ENCODE assay signal across 13 cellular contexts in genomic region chr2:144248350-144249034, GRCh38.
A peak's percentile ranks its signal among the peaks of the same experiment; 100 is the strongest.
DNase-seq lines count a peak whose midpoint lies in the region; ATAC-seq and TF ChIP-seq lines count a peak whose summit lies in the region.
"Had no signal": no experiment of that assay in that cellular context is flagged by ENCODE, and none has a peak within 500 bp of the region (broad histone marks: within the 10 kb centered on the region; RNA-seq: fewer than 3 reads in every experiment).

No MANE protein-coding gene starts in this region.

- H3K27me3 ChIP-seq in CD8-positive, alpha-beta memory T cell (ENCODE audit: insufficient read depth, low read length, poor library complexity, severe bottlenecking) = no peaks in the 10 kb centered on the region
- no peaks in the 10 kb centered on the region for H3K27me3 ChIP-seq in GM23338 (ENCODE audit: insufficient read depth)
- H3K27me3 ChIP-seq: MG63 had no signal

- peaks cover 9 to 19% (median 13%) of the 10 kb centered on the region in 5 donors for H3K9me3 Mint-ChIP-seq in CD8-positive, alpha-beta memory T cell
- peaks cover 9% of the 10 kb centered on the region for H3K9me3 Mint-ChIP-seq in activated T-helper 17 cell treated with anti-CD3 and anti-CD28 coated beads, Interleukin-2, amount 50 U/mL, for 72 hours
- peaks cover 21% of the 10 kb centered on the region for H3K9me3 Mint-ChIP-seq in GM23338

- H3K9me2 ChIP-seq in GM23338 (ENCODE audit: insufficient read depth) = no peaks in the 10 kb centered on the region

- H3K27me3 Mint-ChIP-seq in CD8-positive, alpha-beta memory T cell = no peaks in the 10 kb centered on the region
- H3K27me3 Mint-ChIP-seq in activated T-helper 17 cell treated with anti-CD3 and anti-CD28 coated beads, Interleukin-2, amount 50 U/mL, for 72 hours = no peaks in the 10 kb centered on the region
- no peaks in the 10 kb centered on the region for H3K27me3 Mint-ChIP-seq in GM23338 (ENCODE audit: insufficient read depth, low read depth, poor library complexity)

- no peaks in the 10 kb centered on the region for H4K20me1 ChIP-seq in GM23338 (replicated peaks; ENCODE audit: insufficient read depth)

- H3K27ac Mint-ChIP-seq in CD8-positive, alpha-beta memory T cell = peak overlapping the region in 3 of 8 donors; percentile 7 to 30 (median 26)
- peak overlapping the region; percentile 86 for H3K27ac Mint-ChIP-seq in activated T-helper 17 cell treated with anti-CD3 and anti-CD28 coated beads, Interleukin-2, amount 50 U/mL, for 72 hours
- no peak overlapping the region for H3K27ac Mint-ChIP-seq in GM23338

- H3K36me3 ChIP-seq in CD8-positive, alpha-beta memory T cell (ENCODE audit: insufficient read depth, low read length) = no peaks in the 10 kb centered on the region
- H3K36me3 ChIP-seq in GM23338 (ENCODE audit: insufficient read depth) = peaks cover 15% of the 10 kb centered on the region
- H3K36me3 ChIP-seq: MG63 had no signal

- no peak overlapping the region for H3K4me2 ChIP-seq in GM23338

- no peak overlapping the region for H2AFZ ChIP-seq in GM23338

- no peaks in the 10 kb centered on the region for H3K79me2 ChIP-seq in GM23338 (replicated peaks; ENCODE audit: insufficient read depth)

- H3K9me3 ChIP-seq in CD8-positive, alpha-beta memory T cell (ENCODE audit: low read length) = peaks cover 4% of the 10 kb centered on the region

- no peaks in the 10 kb centered on the region for H3K4me1 ChIP-seq in CD8-positive, alpha-beta memory T cell (ENCODE audit: insufficient read depth, low read length)
- H3K4me1 ChIP-seq in GM23338 (ENCODE audit: insufficient read depth) = no peaks in the 10 kb centered on the region

- H3F3A ChIP-seq in GM23338 (replicated peaks; ENCODE audit: low read depth) = no peaks in the 10 kb centered on the region

- POLR2A ChIA-PET in CD8-positive, alpha-beta memory T cell (lab: Charles Lee) = no interaction called here

- TF ChIP-seq CTCF in GM23338 (conservative IDR thresholded peaks at IDR 0.05; ENCODE audit: low read depth in 2 of 2) = no peak

- ATAC-seq in GM18868 (IDR thresholded peaks at IDR 0.05; ENCODE audit: unreplicated experiment) (peak; percentile 38), HG03280 (IDR thresholded peaks at IDR 0.05; ENCODE audit: unreplicated experiment) (peak; percentile 33), GM23338 (no peak), GM19397 (IDR thresholded peaks at IDR 0.05; ENCODE audit: unreplicated experiment) (no peak)
- peak; percentile 31 for ATAC-seq in activated T-helper 17 cell treated with anti-CD3 and anti-CD28 coated beads, Interleukin-2, amount 50 U/mL, for 72 hours (replicated peaks)

- CTCF ChIA-PET in CD8-positive, alpha-beta memory T cell (lab: Charles Lee) = no interaction called here

- DNase-seq in CD8-positive, alpha-beta memory T cell = no peak
- DNase-seq in GM23338 (ENCODE audit: low spot score) (no peak), NCI-H128 (lab: John Stamatoyannopoulos, UW; ENCODE audit: unreplicated experiment) (no peak)
- no peak for DNase-seq in stimulated activated CD4-positive, alpha-beta T cell treated with anti-CD3 and anti-CD28 coated beads, Interleukin-4, amount 100 ng/mL, for 24 hours
- DNase-seq: activated CD4-positive, CD25-positive, alpha-beta regulatory T cell; AML-193; DMS153; MG63; OCI-M1 had no signal

- peak overlapping the region in 5 of 7 donors; percentile 2 to 55 (median 26) for H3K4me3 Mint-ChIP-seq in CD8-positive, alpha-beta memory T cell
- peak overlapping the region; percentile 61 for H3K4me3 Mint-ChIP-seq in activated T-helper 17 cell treated with anti-CD3 and anti-CD28 coated beads, Interleukin-2, amount 50 U/mL, for 72 hours
- no peak overlapping the region for H3K4me3 Mint-ChIP-seq in GM23338

- peaks cover 10 to 28% (median 15%) of the 10 kb centered on the region in 3 donors for H3K36me3 Mint-ChIP-seq in CD8-positive, alpha-beta memory T cell
- no peaks in the 10 kb centered on the region for H3K36me3 Mint-ChIP-seq in activated T-helper 17 cell treated with anti-CD3 and anti-CD28 coated beads, Interleukin-2, amount 50 U/mL, for 72 hours (ENCODE audit: low read depth)
- H3K36me3 Mint-ChIP-seq in GM23338 (ENCODE audit: low read depth) = peaks cover 19% of the 10 kb centered on the region

- no peak overlapping the region for H3K27ac ChIP-seq in CD8-positive, alpha-beta memory T cell (ENCODE audit: low read depth, low read length)
- H3K27ac ChIP-seq in GM23338 (ENCODE audit: low read depth) = no peak overlapping the region

- H3K4me1 Mint-ChIP-seq in CD8-positive, alpha-beta memory T cell = peaks cover 13 to 48% (median 32%) of the 10 kb centered on the region in 3 donors
- H3K4me1 Mint-ChIP-seq in activated T-helper 17 cell treated with anti-CD3 and anti-CD28 coated beads, Interleukin-2, amount 50 U/mL, for 72 hours = peaks cover 12% of the 10 kb centered on the region
- peaks cover 6% of the 10 kb centered on the region; the same call in 2 of the 3 replicates for H3K4me1 Mint-ChIP-seq in GM23338

- no peak overlapping the region for H3K4me3 ChIP-seq in CD8-positive, alpha-beta memory T cell (ENCODE audit: low read length)
- H3K4me3 ChIP-seq in GM23338 = no peak overlapping the region
- H3K4me3 ChIP-seq: MG63 had no signal

TF ChIP-seq in GM23338, 12 proteins besides CTCF, POLR2A, EP300 and RAD21 (continues in another document):
- no peak for TF ChIP-seq STAT1 (IDR thresholded peaks at IDR 0.05; ENCODE audit: unreplicated experiment)
- TF ChIP-seq ZNF462 (CRISPR knock-in tag; IDR thresholded peaks at IDR 0.05) = no peak
- no peak for TF ChIP-seq EZH2phosphoT487 (IDR thresholded peaks at IDR 0.05; ENCODE audit: unreplicated experiment)
- no peak for TF ChIP-seq ETS1 (IDR thresholded peaks at IDR 0.05)
- TF ChIP-seq POLR2AphosphoS5 (IDR thresholded peaks at IDR 0.05; ENCODE audit: low read depth) = no peak

Comparison
In these comparisons a context has a peak if more than half of its experiments do, and no peak if none do; other contexts are left out.
1. ATAC-seq: peak in GM18868 (single experiment), HG03280 (single experiment) and activated T-helper 17 cell treated with anti-CD3 and anti-CD28 coated beads, Interleukin-2, amount 50 U/mL, for 72 hours (single experiment); none in GM23338 (single experiment) and GM19397 (single experiment).